In the genomic region with DNA sequence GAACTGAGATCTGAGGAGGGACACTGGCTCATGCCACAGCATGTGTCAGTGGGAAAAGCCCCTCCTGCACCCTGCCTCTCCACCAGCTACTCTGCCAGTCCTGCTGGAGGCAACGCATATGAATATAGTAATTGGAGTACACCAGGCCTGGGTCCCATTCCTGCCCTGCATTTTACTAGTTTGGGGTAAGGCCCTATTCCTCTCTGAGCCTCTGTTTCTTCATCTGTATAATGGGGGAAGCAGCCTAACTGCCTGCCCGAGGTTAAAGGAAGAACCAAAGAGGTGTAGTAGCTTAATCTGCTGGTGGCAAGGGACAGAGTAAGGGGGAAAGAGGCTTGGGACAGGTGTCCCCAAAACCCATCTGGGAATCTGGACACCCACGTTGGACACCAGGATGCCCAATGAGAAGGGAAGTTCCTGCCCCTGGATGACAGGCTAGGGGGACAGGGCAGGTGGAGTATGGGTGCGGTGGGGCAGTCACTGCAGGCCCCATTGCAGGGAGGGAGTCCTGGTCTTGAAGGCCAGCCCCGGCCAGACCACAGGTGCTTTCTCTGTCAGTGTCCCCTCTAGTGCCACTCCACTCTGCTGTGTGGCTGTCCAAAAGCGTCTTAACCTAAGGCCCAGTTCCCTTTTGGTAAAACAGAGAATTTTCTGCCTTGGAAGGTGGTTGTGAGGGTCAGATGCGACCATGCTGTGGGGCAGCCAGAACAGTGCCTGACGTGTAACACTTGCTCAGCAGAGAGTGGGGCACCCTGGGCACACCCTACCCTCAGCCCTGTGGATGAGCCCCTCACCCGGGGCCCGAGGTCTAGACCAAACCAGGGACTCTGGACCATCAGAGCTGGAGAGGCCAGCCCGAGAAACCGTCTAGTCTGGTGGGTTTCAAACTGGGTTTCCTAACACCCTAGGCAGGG, we compare ENCODE assay signal across 1 cellular context.
TF ChIP-seq lines count a peak whose summit lies in the region.

No MANE protein-coding gene starts in this region.

TF ChIP-seq in H1, 55 proteins besides CTCF, POLR2A, EP300 and RAD21:
- TF ChIP-seq, protein P1, sequence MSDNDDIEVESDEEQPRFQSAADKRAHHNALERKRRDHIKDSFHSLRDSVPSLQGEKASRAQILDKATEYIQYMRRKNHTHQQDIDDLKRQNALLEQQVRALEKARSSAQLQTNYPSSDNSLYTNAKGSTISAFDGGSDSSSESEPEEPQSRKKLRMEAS (IDR thresholded peaks at IDR 0.05): no peak
- TF ChIP-seq, protein P2, sequence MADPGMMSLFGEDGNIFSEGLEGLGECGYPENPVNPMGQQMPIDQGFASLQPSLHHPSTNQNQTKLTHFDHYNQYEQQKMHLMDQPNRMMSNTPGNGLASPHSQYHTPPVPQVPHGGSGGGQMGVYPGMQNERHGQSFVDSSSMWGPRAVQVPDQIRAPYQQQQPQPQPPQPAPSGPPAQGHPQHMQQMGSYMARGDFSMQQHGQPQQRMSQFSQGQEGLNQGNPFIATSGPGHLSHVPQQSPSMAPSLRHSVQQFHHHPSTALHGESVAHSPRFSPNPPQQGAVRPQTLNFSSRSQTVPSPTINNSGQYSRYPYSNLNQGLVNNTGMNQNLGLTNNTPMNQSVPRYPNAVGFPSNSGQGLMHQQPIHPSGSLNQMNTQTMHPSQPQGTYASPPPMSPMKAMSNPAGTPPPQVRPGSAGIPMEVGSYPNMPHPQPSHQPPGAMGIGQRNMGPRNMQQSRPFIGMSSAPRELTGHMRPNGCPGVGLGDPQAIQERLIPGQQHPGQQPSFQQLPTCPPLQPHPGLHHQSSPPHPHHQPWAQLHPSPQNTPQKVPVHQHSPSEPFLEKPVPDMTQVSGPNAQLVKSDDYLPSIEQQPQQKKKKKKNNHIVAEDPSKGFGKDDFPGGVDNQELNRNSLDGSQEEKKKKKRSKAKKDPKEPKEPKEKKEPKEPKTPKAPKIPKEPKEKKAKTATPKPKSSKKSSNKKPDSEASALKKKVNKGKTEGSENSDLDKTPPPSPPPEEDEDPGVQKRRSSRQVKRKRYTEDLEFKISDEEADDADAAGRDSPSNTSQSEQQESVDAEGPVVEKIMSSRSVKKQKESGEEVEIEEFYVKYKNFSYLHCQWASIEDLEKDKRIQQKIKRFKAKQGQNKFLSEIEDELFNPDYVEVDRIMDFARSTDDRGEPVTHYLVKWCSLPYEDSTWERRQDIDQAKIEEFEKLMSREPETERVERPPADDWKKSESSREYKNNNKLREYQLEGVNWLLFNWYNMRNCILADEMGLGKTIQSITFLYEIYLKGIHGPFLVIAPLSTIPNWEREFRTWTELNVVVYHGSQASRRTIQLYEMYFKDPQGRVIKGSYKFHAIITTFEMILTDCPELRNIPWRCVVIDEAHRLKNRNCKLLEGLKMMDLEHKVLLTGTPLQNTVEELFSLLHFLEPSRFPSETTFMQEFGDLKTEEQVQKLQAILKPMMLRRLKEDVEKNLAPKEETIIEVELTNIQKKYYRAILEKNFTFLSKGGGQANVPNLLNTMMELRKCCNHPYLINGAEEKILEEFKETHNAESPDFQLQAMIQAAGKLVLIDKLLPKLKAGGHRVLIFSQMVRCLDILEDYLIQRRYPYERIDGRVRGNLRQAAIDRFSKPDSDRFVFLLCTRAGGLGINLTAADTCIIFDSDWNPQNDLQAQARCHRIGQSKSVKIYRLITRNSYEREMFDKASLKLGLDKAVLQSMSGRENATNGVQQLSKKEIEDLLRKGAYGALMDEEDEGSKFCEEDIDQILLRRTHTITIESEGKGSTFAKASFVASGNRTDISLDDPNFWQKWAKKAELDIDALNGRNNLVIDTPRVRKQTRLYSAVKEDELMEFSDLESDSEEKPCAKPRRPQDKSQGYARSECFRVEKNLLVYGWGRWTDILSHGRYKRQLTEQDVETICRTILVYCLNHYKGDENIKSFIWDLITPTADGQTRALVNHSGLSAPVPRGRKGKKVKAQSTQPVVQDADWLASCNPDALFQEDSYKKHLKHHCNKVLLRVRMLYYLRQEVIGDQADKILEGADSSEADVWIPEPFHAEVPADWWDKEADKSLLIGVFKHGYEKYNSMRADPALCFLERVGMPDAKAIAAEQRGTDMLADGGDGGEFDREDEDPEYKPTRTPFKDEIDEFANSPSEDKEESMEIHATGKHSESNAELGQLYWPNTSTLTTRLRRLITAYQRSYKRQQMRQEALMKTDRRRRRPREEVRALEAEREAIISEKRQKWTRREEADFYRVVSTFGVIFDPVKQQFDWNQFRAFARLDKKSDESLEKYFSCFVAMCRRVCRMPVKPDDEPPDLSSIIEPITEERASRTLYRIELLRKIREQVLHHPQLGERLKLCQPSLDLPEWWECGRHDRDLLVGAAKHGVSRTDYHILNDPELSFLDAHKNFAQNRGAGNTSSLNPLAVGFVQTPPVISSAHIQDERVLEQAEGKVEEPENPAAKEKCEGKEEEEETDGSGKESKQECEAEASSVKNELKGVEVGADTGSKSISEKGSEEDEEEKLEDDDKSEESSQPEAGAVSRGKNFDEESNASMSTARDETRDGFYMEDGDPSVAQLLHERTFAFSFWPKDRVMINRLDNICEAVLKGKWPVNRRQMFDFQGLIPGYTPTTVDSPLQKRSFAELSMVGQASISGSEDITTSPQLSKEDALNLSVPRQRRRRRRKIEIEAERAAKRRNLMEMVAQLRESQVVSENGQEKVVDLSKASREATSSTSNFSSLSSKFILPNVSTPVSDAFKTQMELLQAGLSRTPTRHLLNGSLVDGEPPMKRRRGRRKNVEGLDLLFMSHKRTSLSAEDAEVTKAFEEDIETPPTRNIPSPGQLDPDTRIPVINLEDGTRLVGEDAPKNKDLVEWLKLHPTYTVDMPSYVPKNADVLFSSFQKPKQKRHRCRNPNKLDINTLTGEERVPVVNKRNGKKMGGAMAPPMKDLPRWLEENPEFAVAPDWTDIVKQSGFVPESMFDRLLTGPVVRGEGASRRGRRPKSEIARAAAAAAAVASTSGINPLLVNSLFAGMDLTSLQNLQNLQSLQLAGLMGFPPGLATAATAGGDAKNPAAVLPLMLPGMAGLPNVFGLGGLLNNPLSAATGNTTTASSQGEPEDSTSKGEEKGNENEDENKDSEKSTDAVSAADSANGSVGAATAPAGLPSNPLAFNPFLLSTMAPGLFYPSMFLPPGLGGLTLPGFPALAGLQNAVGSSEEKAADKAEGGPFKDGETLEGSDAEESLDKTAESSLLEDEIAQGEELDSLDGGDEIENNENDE (IDR thresholded peaks at IDR 0.05; ENCODE audit: insufficient replicate concordance, low read length): no peak
- TF ChIP-seq RBBP5 (IDR thresholded peaks at IDR 0.05; ENCODE audit: borderline replicate concordance, low read depth, low read length): no peak
- TF ChIP-seq SP1 (IDR thresholded peaks at IDR 0.05; ENCODE audit: low read depth, low read length): no peak
- no peak for TF ChIP-seq HDAC2 (IDR thresholded peaks at IDR 0.05; ENCODE audit: borderline replicate concordance in 1 of 2, low read depth in 2 of 2, low read length in 2 of 2)
- TF ChIP-seq GTF2F1 (IDR thresholded peaks at IDR 0.05; ENCODE audit: borderline replicate concordance, low read depth, low read length): no peak
- TF ChIP-seq, protein P3, sequence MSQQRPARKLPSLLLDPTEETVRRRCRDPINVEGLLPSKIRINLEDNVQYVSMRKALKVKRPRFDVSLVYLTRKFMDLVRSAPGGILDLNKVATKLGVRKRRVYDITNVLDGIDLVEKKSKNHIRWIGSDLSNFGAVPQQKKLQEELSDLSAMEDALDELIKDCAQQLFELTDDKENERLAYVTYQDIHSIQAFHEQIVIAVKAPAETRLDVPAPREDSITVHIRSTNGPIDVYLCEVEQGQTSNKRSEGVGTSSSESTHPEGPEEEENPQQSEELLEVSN (IDR thresholded peaks at IDR 0.05): no peak
- no peak for TF ChIP-seq CBX8 (IDR thresholded peaks at IDR 0.05; ENCODE audit: borderline replicate concordance, low read depth, low read length)
- TF ChIP-seq KDM1A (IDR thresholded peaks at IDR 0.05; ENCODE audit: borderline replicate concordance, low read length): no peak
- TF ChIP-seq SAP30 (IDR thresholded peaks at IDR 0.05; ENCODE audit: insufficient read depth, insufficient replicate concordance, low read length): no peak
- no peak for TF ChIP-seq RNF2 (IDR thresholded peaks at IDR 0.05; ENCODE audit: borderline replicate concordance, low read depth, low read length, missing control alignments, poor library complexity, severe bottlenecking)
- no peak for TF ChIP-seq FOSL1 (IDR thresholded peaks at IDR 0.05; ENCODE audit: insufficient read depth, low read depth, low read length)
- no peak for TF ChIP-seq NRF1 (IDR thresholded peaks at IDR 0.05; ENCODE audit: low read depth, low read length)
- no peak for TF ChIP-seq CBX5 (IDR thresholded peaks at IDR 0.05; ENCODE audit: low read depth, low read length)
- TF ChIP-seq SP4 (IDR thresholded peaks at IDR 0.05; ENCODE audit: low read length): no peak
- TF ChIP-seq EZH2 (IDR thresholded peaks at IDR 0.05; ENCODE audit: low read depth, low read length, severe bottlenecking): no peak
- no peak for TF ChIP-seq ZNF274 (IDR thresholded peaks at IDR 0.05; ENCODE audit: borderline replicate concordance, extremely low read depth, low read length)
- no peak for TF ChIP-seq TAF1 (IDR thresholded peaks at IDR 0.05; ENCODE audit: low read depth, low read length)
- no peak for TF ChIP-seq RFX5 (IDR thresholded peaks at IDR 0.05; ENCODE audit: borderline replicate concordance, low read depth, low read length)
